In genomic region chr16:58121132-58121531, GRCh38 we compare ENCODE assay signal across 10 cellular contexts. TPM values are rescaled to one million over a fixed set of nuclear protein-coding genes. Genes with fewer than 3 reads are reported as not detected.
A peak's percentile ranks its signal among the peaks of the same experiment; 100 is the strongest.
DNase-seq lines count a peak whose midpoint lies in the region; ATAC-seq, FAIRE-seq and TF ChIP-seq lines count a peak whose summit lies in the region.
"Had no signal": no experiment of that assay in that cellular context is flagged by ENCODE, and none has a peak within 500 bp of the region (broad histone marks: within the 10 kb centered on the region; RNA-seq: fewer than 3 reads in every experiment).

No MANE protein-coding gene starts in this region.

- H2AFZ ChIP-seq in MM.1S (ENCODE audit: low read length) (no peak overlapping the region), smooth muscle cell (ENCODE audit: low read depth) (no peak overlapping the region)

- peaks cover 11% of the 10 kb centered on the region for H3K4me1 ChIP-seq in MM.1S (ENCODE audit: low read length)
- H3K4me1 ChIP-seq in smooth muscle cell (ENCODE audit: low read depth): peaks cover 20% of the 10 kb centered on the region

- peaks cover under 1% of the 10 kb centered on the region; the same call in 1 of the 2 replicates for H3K36me3 ChIP-seq in MM.1S (replicated peaks; ENCODE audit: insufficient read depth, low read length)
- peaks cover 3% of the 10 kb centered on the region for H3K36me3 ChIP-seq in bronchial epithelial cell (ENCODE audit: control insufficient read depth, insufficient read depth, low read length)
- no peaks in the 10 kb centered on the region for H3K36me3 ChIP-seq in smooth muscle cell (ENCODE audit: low read depth)

- TF ChIP-seq CTCF in MM.1S (IDR thresholded peaks at IDR 0.05; ENCODE audit: low read length) (no peak), bronchial epithelial cell (IDR thresholded peaks at IDR 0.05; ENCODE audit: insufficient read depth, low read length, severe bottlenecking) (no peak), smooth muscle cell (IDR thresholded peaks at IDR 0.05; ENCODE audit: borderline replicate concordance, insufficient read depth, poor library complexity, severe bottlenecking) (no peak)

- H3F3A ChIP-seq in MM.1S (ENCODE audit: insufficient read depth, low read length): peaks cover 10% of the 10 kb centered on the region; the same call in 1 of the 2 replicates
- peaks cover 9% of the 10 kb centered on the region for H3F3A ChIP-seq in smooth muscle cell (ENCODE audit: low read depth)

- H4K20me1 ChIP-seq in MM.1S (ENCODE audit: insufficient read depth, low read length) (peaks cover 28% of the 10 kb centered on the region), smooth muscle cell (ENCODE audit: low read depth) (peaks cover 98% of the 10 kb centered on the region)

- no peak for FAIRE-seq in bronchial epithelial cell (lab: Jason Lieb, UNC)
- FAIRE-seq: D721Med had no signal

- intact Hi-C loops in left colon (cut with DNase I, micrococcal nuclease): loop anchor here in 1 of 2 donors (10.0 kb wide), 1 partner anchor 96 kb away; the partner anchor contains the start of gene MMP15

- peak; percentile 78 for ATAC-seq in left colon

- H3K9ac ChIP-seq in MM.1S (ENCODE audit: low read length) (no peak overlapping the region), smooth muscle cell (ENCODE audit: low read depth) (peak overlapping the region; percentile 54)

- H3K4me3 ChIP-seq in MM.1S (ENCODE audit: low read length) (no peak overlapping the region), bronchial epithelial cell (ENCODE audit: low read depth, low read length) (no peak overlapping the region), smooth muscle cell (peak overlapping the region; percentile 14)

- DNase-seq in MM.1S (no peak), bronchial epithelial cell (ENCODE audit: low read depth) (peak; percentile 89), left colon (peak; percentile 66 to 72), smooth muscle cell (lab: John Stamatoyannopoulos, UW; ENCODE audit: unreplicated experiment) (no peak), NCI-H1930 (lab: John Stamatoyannopoulos, UW) (no peak), glomerular visceral epithelial cell (ENCODE audit: extremely low spot score) (no peak)
- no peak for DNase-seq in activated CD4-positive, alpha-beta T cell treated with anti-CD3 and anti-CD28 coated beads for 1 hour
- DNase-seq in stimulated activated CD4-positive, alpha-beta T cell treated with anti-CD3 and anti-CD28 coated beads, Interleukin-4, amount 100 ng/mL, for 1 hour: no peak
- DNase-seq: cortex of kidney had no signal

- WGBS in smooth muscle cell (ENCODE audit: low lambda C conversion rate): 53% methylated on average over 6 of the region's 6 CpGs

- H3K79me2 ChIP-seq in MM.1S (ENCODE audit: low read length) (peaks cover 90% of the 10 kb centered on the region), smooth muscle cell (ENCODE audit: low read depth) (peaks cover 88% of the 10 kb centered on the region)

- peak overlapping the region; percentile 40; the same call in 1 of the 2 replicates for H3K4me2 ChIP-seq in MM.1S (ENCODE audit: low read depth, low read length)
- H3K4me2 ChIP-seq in smooth muscle cell: peak overlapping the region; percentile 82

- no peaks in the 10 kb centered on the region for H3K27me3 ChIP-seq in MM.1S (replicated peaks; ENCODE audit: insufficient read depth, low read length)
- H3K27me3 ChIP-seq in bronchial epithelial cell (ENCODE audit: control insufficient read depth, insufficient read depth, low read length): no peaks in the 10 kb centered on the region
- H3K27me3 ChIP-seq in smooth muscle cell (ENCODE audit: low read depth): no peaks in the 10 kb centered on the region

- H3K9me3 ChIP-seq in MM.1S (replicated peaks; ENCODE audit: insufficient read depth, low read length) (no peaks in the 10 kb centered on the region), smooth muscle cell (replicated peaks; ENCODE audit: low read depth) (no peaks in the 10 kb centered on the region)

- H3K27ac ChIP-seq in MM.1S (ENCODE audit: low read length) (no peak overlapping the region), smooth muscle cell (ENCODE audit: low read depth) (peak overlapping the region; percentile 74)

- no peaks in the 10 kb centered on the region for H3K9me2 ChIP-seq in MM.1S (replicated peaks; ENCODE audit: insufficient read depth, low read length)

RNA-seq across cellular contexts. Expression of gene CFAP20, which starts 8.0 kb away (rescaled TPM):
- total RNA-seq in bronchial epithelial cell (30.3 and 31.4 TPM in 2 replicates), left colon (10 to 100 TPM; 18.1 to 20.9 TPM), smooth muscle cell (89.9 and 96.1 TPM in 2 replicates)
- 55.1 and 61.6 TPM in 2 replicates for polyA plus RNA-seq in smooth muscle cell

Comparison
In these comparisons a context has a peak if more than half of its experiments do, and no peak if none do; other contexts are left out.
1. DNase-seq: peak in bronchial epithelial cell (single experiment) and left colon (2 of 2); none in MM.1S (single experiment), smooth muscle cell (single experiment), activated CD4-positive, alpha-beta T cell treated with anti-CD3 and anti-CD28 coated beads for 1 hour (single experiment), NCI-H1930 (0 of 2), glomerular visceral epithelial cell (single experiment) and stimulated activated CD4-positive, alpha-beta T cell treated with anti-CD3 and anti-CD28 coated beads, Interleukin-4, amount 100 ng/mL, for 1 hour (single experiment).